ENCODE assay signal across 1 cellular context in genomic region chr1:45507195-45507594, GRCh38.
TF ChIP-seq lines count a peak whose summit lies in the region.

No MANE protein-coding gene starts in this region.

TF ChIP-seq in K562, 482 proteins besides CTCF, POLR2A, EP300 and RAD21:
- TF ChIP-seq ZNF12 (CRISPR knock-in tag; IDR thresholded peaks at IDR 0.05), result no peak
- TF ChIP-seq POLR2G (IDR thresholded peaks at IDR 0.05; ENCODE audit: low read depth, low read length), result peak; percentile 64
